ENCODE assay signal across 30 cellular contexts in the genomic region with DNA sequence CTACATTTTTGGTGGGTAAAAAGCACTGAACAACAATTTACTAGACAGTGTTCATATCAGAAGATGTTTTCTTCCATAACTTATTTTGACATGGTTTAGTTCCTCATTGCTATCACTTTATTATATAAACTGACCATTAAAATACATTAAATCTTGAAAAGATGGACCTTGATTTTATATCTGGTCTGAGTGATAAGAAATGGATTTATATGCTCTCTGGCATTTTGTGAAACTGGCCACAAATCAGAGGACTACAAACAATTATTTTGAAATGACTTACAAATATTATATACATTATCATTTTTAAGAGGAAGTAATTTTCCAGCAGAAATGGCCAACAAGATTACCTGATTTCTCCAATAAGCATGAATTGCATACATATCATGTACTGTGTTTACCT. TPM values are rescaled to one million over a fixed set of nuclear protein-coding genes. Genes with fewer than 3 reads are reported as not detected.
"Had no signal": no experiment of that assay in that cellular context is flagged by ENCODE, and none has a peak within 500 bp of the region (broad histone marks: within the 10 kb centered on the region; RNA-seq: fewer than 3 reads in every experiment).

No MANE protein-coding gene starts in this region.

- H3K4me3 ChIP-seq: adrenal gland, body of pancreas, coronary artery, dorsolateral prefrontal cortex, gastrocnemius medialis, heart left ventricle had no signal

- H3K9me3 ChIP-seq: adrenal gland, body of pancreas, gastrocnemius medialis, heart left ventricle had no signal

- DNase-seq: activated CD4-positive, alpha-beta memory T cell treated with anti-CD3 and anti-CD28 coated beads, Interleukin-2, amount 10 ng/mL, durations not matched to agents 7 days and 5 days; activated CD4-positive, alpha-beta T cell treated with anti-CD3 and anti-CD28 coated beads for 4 hours; activated CD4-positive, alpha-beta T cell treated with anti-CD3 and anti-CD28 coated beads, Interleukin-2, amount 10 ng/mL, durations not matched to agents 7 days and 5 days; activated CD4-positive, alpha-beta T cell treated with anti-CD3 and anti-CD28 coated beads, Interleukin-2, amount 50 U/mL, for 4 hours; activated CD4-positive, CD25-positive, alpha-beta regulatory T cell; activated CD4-positive, CD25-positive, alpha-beta regulatory T cell treated with anti-CD3 and anti-CD28 coated beads, Interleukin-2, amount 50 U/mL, for 72 hours; activated CD8-positive, alpha-beta memory T cell treated with anti-CD3 and anti-CD28 coated beads, Interleukin-2, amount 50 U/mL, for 48 hours; activated effector memory CD4-positive, alpha-beta T cell treated with anti-CD3 and anti-CD28 coated beads, Interleukin-2, amount 50 U/mL, for 16 hours; activated naive CD4-positive, alpha-beta T cell treated with anti-CD3 and anti-CD28 coated beads for 36 hours; activated naive CD8-positive, alpha-beta T cell treated with anti-CD3 and anti-CD28 coated beads for 36 hours; activated naive CD8-positive, alpha-beta T cell treated with anti-CD3 and anti-CD28 coated beads, Interleukin-2, amount 50 U/mL, for 24 hours; activated T-cell treated with anti-CD3 and anti-CD28 coated beads for 4 hours; activated T-cell treated with anti-CD3 and anti-CD28 coated beads, Interleukin-2, amount 50 U/mL, for 4 hours; adrenal gland; amygdala; aorta; body of pancreas; caudate nucleus; dorsolateral prefrontal cortex; effector memory CD4-positive, alpha-beta T cell; endodermal cell; foreskin fibroblast; gastrocnemius medialis; glutamatergic neuron; heart left ventricle; T-helper 2 cell had no signal

- H3K27ac ChIP-seq: adrenal gland, body of pancreas, coronary artery, dorsolateral prefrontal cortex, gastrocnemius medialis, heart left ventricle had no signal

- ATAC-seq: activated naive CD8-positive, alpha-beta T cell treated with anti-CD3 and anti-CD28 coated beads, Interleukin-2, amount 50 U/mL, for 24 hours; activated T-cell treated with anti-CD3 and anti-CD28 coated beads, Interleukin-2, amount 50 U/mL, for 4 hours; body of pancreas; esophagus mucosa; gastrocnemius medialis; heart left ventricle had no signal

- H3K27me3 ChIP-seq: adrenal gland, body of pancreas, dorsolateral prefrontal cortex, gastrocnemius medialis had no signal

- H3K36me3 ChIP-seq: adrenal gland, gastrocnemius medialis, heart left ventricle had no signal

- H3K4me1 ChIP-seq: adrenal gland, gastrocnemius medialis, heart left ventricle had no signal

RNA-seq across cellular contexts. Expression of a gene that starts 23.6 kb away (rescaled TPM):
- total RNA-seq: activated CD4-positive, alpha-beta T cell treated with anti-CD3 and anti-CD28 coated beads, Interleukin-2, amount 10 ng/mL, durations not matched to agents 7 days and 5 days; activated T-cell treated with anti-CD3 and anti-CD28 coated beads, Interleukin-2, amount 50 U/mL, for 4 hours; activated T-helper 1 cell treated with anti-CD3 and anti-CD28 coated beads, Interleukin-12 subunit alpha, Interleukin-12 subunit beta, Interleukin-2, Interleukin-4 antibody, amounts not matched to agents 30 ng/mL and 10 ng/mL and 1 ng/mL, durations not matched to agents 14 hours and 24 hours and 36 hours; activated T-helper 2 cell treated with anti-CD3 and anti-CD28 coated beads, Interferon-gamma antibody, Interleukin-2, Interleukin-4, amounts not matched to agents 10 μg/mL and 5 μg/mL and 100 μg/mL, durations not matched to agents 14 hours and 24 hours and 36 hours had no signal
